Comparison of ENCODE assay signal across 37 cellular contexts in the genomic region with DNA sequence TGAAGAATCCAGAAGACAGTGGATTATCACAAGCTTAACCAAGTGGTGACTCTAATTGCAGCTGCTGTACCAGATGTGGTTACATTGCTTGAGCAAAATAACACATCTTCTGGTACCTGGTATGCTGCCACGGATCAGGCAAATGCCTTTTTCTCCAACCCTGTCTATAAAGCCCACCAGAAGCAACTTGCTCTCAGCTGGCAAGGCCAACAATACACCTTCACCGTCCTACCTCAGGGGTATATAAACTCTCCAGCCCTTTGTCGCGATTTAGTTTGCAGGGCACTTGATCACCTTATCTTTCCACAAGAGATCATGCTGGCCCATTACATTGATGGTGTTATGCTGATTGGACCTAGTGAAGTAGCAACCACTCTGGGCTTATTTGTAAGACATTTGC. TPM values are rescaled to one million over a fixed set of nuclear protein-coding genes. Genes with fewer than 3 reads are reported as not detected.
"Had no signal": no experiment of that assay in that cellular context is flagged by ENCODE, and none has a peak within 500 bp of the region (broad histone marks: within the 10 kb centered on the region; RNA-seq: fewer than 3 reads in every experiment).

No MANE protein-coding gene starts in this region.

- H3K27me3 ChIP-seq: adrenal gland, body of pancreas, brain microvascular endothelial cell, breast epithelium, cardiac muscle cell had no signal

- H3K4me1 ChIP-seq: adrenal gland, body of pancreas, breast epithelium had no signal

- DNase-seq: activated B cell treated with CpG ODN at 0.5 μM for 24 hours; activated CD4-positive, alpha-beta memory T cell treated with anti-CD3 and anti-CD28 coated beads for 36 hours; activated CD4-positive, alpha-beta T cell treated with anti-CD3 and anti-CD28 coated beads for 4 hours; activated CD4-positive, alpha-beta T cell treated with anti-CD3 and anti-CD28 coated beads, Interleukin-2, amount 10 ng/mL, durations not matched to agents 24 days and 14 days; activated CD4-positive, alpha-beta T cell treated with anti-CD3 and anti-CD28 coated beads, Interleukin-2, amount 50 U/mL, for 1 hour; activated CD4-positive, alpha-beta T cell treated with anti-CD3 and anti-CD28 coated beads, Interleukin-2, amount 50 U/mL, for 4 hours; activated CD4-positive, CD25-positive, alpha-beta regulatory T cell treated with anti-CD3 and anti-CD28 coated beads, Interleukin-2, amount 50 U/mL, for 72 hours; activated CD8-positive, alpha-beta memory T cell treated with anti-CD3 and anti-CD28 coated beads, Interleukin-2, amount 50 U/mL, for 4 hours; activated CD8-positive, alpha-beta T cell treated with anti-CD3 and anti-CD28 coated beads for 36 hours; activated effector memory CD4-positive, alpha-beta T cell treated with anti-CD3 and anti-CD28 coated beads, Interleukin-2, amount 50 U/mL, for 16 hours; activated gamma-delta T cell treated with Interleukin-2 at 50 U/mL for 16 hours; activated naive CD4-positive, alpha-beta T cell; activated naive CD4-positive, alpha-beta T cell treated with anti-CD3 and anti-CD28 coated beads for 36 hours; activated naive CD4-positive, alpha-beta T cell treated with anti-CD3 and anti-CD28 coated beads, Interleukin-2, amount 50 U/mL, for 16 hours; activated naive CD8-positive, alpha-beta T cell treated with anti-CD3 and anti-CD28 coated beads for 36 hours; activated T-cell treated with anti-CD3 and anti-CD28 coated beads for 4 hours; activated T-cell treated with anti-CD3 and anti-CD28 coated beads, Interleukin-2, amount 50 U/mL, for 1 hour; activated T-cell treated with anti-CD3 and anti-CD28 coated beads, Interleukin-2, amount 50 U/mL, for 4 hours; activated T-cell treated with anti-CD3 and anti-CD28 coated beads, Interleukin-2, amount 50 U/mL, for 72 hours; adrenal gland; amniotic stem cell; aorta; body of pancreas; brain microvascular endothelial cell; caudate nucleus; cerebellar nuclear complex; T-helper 1 cell; T-helper 2 cell; T-helper 9 cell had no signal

- H3K9me3 ChIP-seq: adrenal gland, body of pancreas, breast epithelium had no signal

- FAIRE-seq: astrocyte, TTC549 had no signal

- ATAC-seq: activated CD8-positive, alpha-beta T cell treated with anti-CD3 and anti-CD28 coated beads for 36 hours; activated naive CD4-positive, alpha-beta T cell treated with anti-CD3 and anti-CD28 coated beads, Interleukin-2, amount 50 U/mL, for 72 hours; activated T-cell treated with anti-CD3 and anti-CD28 coated beads, Interleukin-2, amount 50 U/mL, for 4 hours; activated T-cell treated with anti-CD3 and anti-CD28 coated beads, Interleukin-2, amount 50 U/mL, for 72 hours; activated T-helper 17 cell treated with anti-CD3 and anti-CD28 coated beads, Interleukin-2, amount 50 U/mL, for 72 hours; body of pancreas had no signal

- H3K4me3 ChIP-seq: adrenal gland, body of pancreas, breast epithelium, cardiac muscle cell had no signal

- H3K27ac ChIP-seq: adrenal gland, body of pancreas, brain microvascular endothelial cell, breast epithelium, cardiac muscle cell, VCaP had no signal

- H3K36me3 ChIP-seq: adrenal gland, brain microvascular endothelial cell, breast epithelium, cardiac muscle cell had no signal

RNA-seq across cellular contexts. Expression of a gene that starts 52.6 kb away (rescaled TPM):
- total RNA-seq: activated B cell treated with CpG ODN at 0.5 μM for 24 hours; activated CD4-positive, alpha-beta T cell treated with anti-CD3 and anti-CD28 coated beads, Interleukin-2, amount 10 ng/mL, durations not matched to agents 24 days and 14 days; activated T-helper 1 cell treated with anti-CD3 and anti-CD28 coated beads, Interleukin-12 subunit alpha, Interleukin-12 subunit beta, Interleukin-2, Interleukin-4 antibody, amounts not matched to agents 30 ng/mL and 10 ng/mL and 1 ng/mL, durations not matched to agents 14 hours and 24 hours and 36 hours; activated T-helper 17 cell treated with anti-CD3 and anti-CD28 coated beads, Interleukin-2, amount 50 U/mL, for 72 hours had no signal
